Comparison of ENCODE assay signal across 21 cellular contexts in the genomic region with DNA sequence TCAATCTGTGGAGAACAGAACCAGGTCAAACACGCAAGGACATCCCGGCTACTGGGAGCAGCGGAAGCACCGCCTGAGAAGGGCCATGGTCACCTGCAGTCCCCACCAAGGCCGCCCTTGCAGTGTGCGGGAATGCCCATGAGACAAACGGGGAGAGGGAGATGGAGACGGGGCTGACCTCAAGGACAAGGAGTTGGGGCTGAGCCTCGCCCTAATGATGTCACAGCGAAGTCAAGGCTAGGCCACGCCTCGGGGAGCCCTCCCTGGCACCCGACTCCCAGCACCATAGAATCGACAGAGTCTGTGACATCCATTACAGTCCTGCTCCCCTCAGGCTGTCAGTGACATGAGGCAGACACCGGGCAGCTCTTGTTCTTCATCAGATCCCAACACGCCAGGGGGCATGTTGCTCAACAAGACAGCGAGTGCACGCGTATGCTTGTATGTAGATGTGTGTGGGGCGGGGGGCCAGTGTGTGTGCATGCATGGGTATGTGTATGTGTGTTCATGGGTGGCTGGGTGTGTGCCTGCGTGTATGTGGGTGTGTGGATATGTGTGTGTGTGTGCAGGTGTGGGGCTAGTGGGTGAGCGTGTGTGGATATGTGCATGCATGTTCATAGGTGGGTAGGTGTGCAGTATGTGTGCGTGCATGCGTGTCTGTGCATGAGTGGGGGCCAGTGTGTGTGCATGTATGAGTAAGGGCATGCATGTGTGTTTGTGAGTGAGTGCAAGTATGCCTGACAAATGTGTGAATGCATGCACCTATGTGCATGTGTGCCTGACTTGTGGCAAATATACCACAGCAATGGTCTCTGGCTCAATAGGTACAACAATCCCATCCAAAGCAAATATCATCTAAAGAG. TPM values are rescaled to one million over a fixed set of nuclear protein-coding genes. Genes with fewer than 3 reads are reported as not detected.
A peak's percentile ranks its signal among the peaks of the same experiment; 100 is the strongest.
DNase-seq lines count a peak whose midpoint lies in the region; ATAC-seq, FAIRE-seq and TF ChIP-seq lines count a peak whose summit lies in the region.
"Had no signal": no experiment of that assay in that cellular context is flagged by ENCODE, and none has a peak within 500 bp of the region (broad histone marks: within the 10 kb centered on the region; RNA-seq: fewer than 3 reads in every experiment).

No MANE protein-coding gene starts in this region.

- peaks cover 37 to 50% of the 10 kb centered on the region in 2 donors for H3K36me3 Mint-ChIP-seq in CD4-positive, alpha-beta memory T cell

- CTCF ChIA-PET in CD4-positive, alpha-beta memory T cell (lab: Charles Lee; ENCODE audit: partially characterized antibody): no interaction called here

- peaks cover 0 to 33% (median 19%) of the 10 kb centered on the region in 4 donors for H3K36me3 ChIP-seq in esophagus muscularis mucosa
- no peaks in the 10 kb centered on the region for H3K36me3 ChIP-seq in pancreas
- peaks cover 8% of the 10 kb centered on the region for H3K36me3 ChIP-seq in CD4-positive, alpha-beta memory T cell (ENCODE audit: insufficient read depth, low read length)
- H3K36me3 ChIP-seq: ovary had no signal

- H3K27me3 Mint-ChIP-seq in CD4-positive, alpha-beta memory T cell: no peaks in the 10 kb centered on the region
- H3K27me3 Mint-ChIP-seq: CD8-positive, alpha-beta memory T cell; IgD-negative memory B cell had no signal

- DNase-seq in 8988T: peak; percentile 2
- no peak for DNase-seq in HTR-8/SVneo (ENCODE audit: insufficient read length, low spot score)
- DNase-seq in esophagus muscularis mucosa (ENCODE audit: extremely low spot score): peak; percentile 86
- DNase-seq in pancreas: peak in 4 of 6 donors; percentile 6 to 40 (median 24)
- no peak for DNase-seq in DMS114 treated with DMSO at 0.1 percent for 48 hours (lab: John Stamatoyannopoulos, UW; ENCODE audit: unreplicated experiment)
- DNase-seq in CD4-positive, alpha-beta memory T cell: no peak
- DNase-seq: caudate nucleus; CD8-positive, alpha-beta memory T cell; DMS79 treated with DMSO at 0.1 percent for 48 hours; effector CD4-positive, alpha-beta T cell; MM.1S; NCI-H1694 treated with DMSO at 0.1 percent for 48 hours; NCI-H226; ovary; stimulated activated CD4-positive, alpha-beta T cell treated with anti-CD3 and anti-CD28 coated beads, Interleukin-2, amount 100 ng/mL, for 48 hours had no signal

- no peak for TF ChIP-seq EP300 in esophagus muscularis mucosa (IDR thresholded peaks at IDR 0.05)

- 95% methylated on average over 13 of the region's 24 CpGs for WGBS in esophagus muscularis mucosa
- 94 to 95% methylated on average over 24 of the region's 24 CpGs for WGBS in pancreas, 2 donors

- no peaks in the 10 kb centered on the region for H3K4me1 ChIP-seq in esophagus muscularis mucosa
- no peaks in the 10 kb centered on the region for H3K4me1 ChIP-seq in pancreas
- H3K4me1 ChIP-seq in CD4-positive, alpha-beta memory T cell (ENCODE audit: insufficient read depth, low read length): no peaks in the 10 kb centered on the region
- H3K4me1 ChIP-seq: left ventricle myocardium inferior, suprapubic skin had no signal

- H3K27ac ChIP-seq in esophagus muscularis mucosa (replicated peaks in 1 of 4) (no peak overlapping the region), pancreas (no peak overlapping the region)
- no peak overlapping the region for H3K27ac ChIP-seq in CD4-positive, alpha-beta memory T cell (ENCODE audit: low read depth, low read length)
- H3K27ac ChIP-seq: HL-60, left ventricle myocardium inferior, ovary, suprapubic skin had no signal

- H3K27ac Mint-ChIP-seq in CD4-positive, alpha-beta memory T cell: no peak overlapping the region
- H3K27ac Mint-ChIP-seq: IgD-negative memory B cell had no signal

- FAIRE-seq in HTR-8/SVneo (lab: Jason Lieb, UNC): peak; percentile 48
- FAIRE-seq in pancreas (lab: Jason Lieb, UNC): no peak

- intact Hi-C loops in esophagus muscularis mucosa (cut with DNase I) (no loop called here), pancreas (cut with DNase I) (no loop called here)
- intact Hi-C loops in CD4-positive, alpha-beta memory T cell (cut with micrococcal nuclease): no loop called here

- H3K9me3 ChIP-seq in esophagus muscularis mucosa: no peaks in the 10 kb centered on the region
- H3K9me3 ChIP-seq in pancreas: no peaks in the 10 kb centered on the region
- no peaks in the 10 kb centered on the region for H3K9me3 ChIP-seq in CD4-positive, alpha-beta memory T cell (ENCODE audit: control insufficient read depth in 1 of 2, low read length in 2 of 2)
- H3K9me3 ChIP-seq: left ventricle myocardium inferior, ovary, suprapubic skin had no signal

- no peak for ATAC-seq in pancreas
- ATAC-seq in HG03025 (IDR thresholded peaks at IDR 0.05; ENCODE audit: low FRiP score, unreplicated experiment): no peak
- ATAC-seq: activated CD4-positive, CD25-positive, alpha-beta regulatory T cell treated with anti-CD3 and anti-CD28 coated beads, Interleukin-2, amount 50 U/mL, for 24 hours had no signal

- TF ChIP-seq POLR2A in esophagus muscularis mucosa (IDR thresholded peaks at IDR 0.05; ENCODE audit: low read depth): no peak

- H3K27me3 ChIP-seq in esophagus muscularis mucosa (no peaks in the 10 kb centered on the region), pancreas (no peaks in the 10 kb centered on the region)
- H3K27me3 ChIP-seq in CD4-positive, alpha-beta memory T cell (ENCODE audit: insufficient read depth, low read length): no peaks in the 10 kb centered on the region
- H3K27me3 ChIP-seq: ovary, suprapubic skin had no signal

- H3K9me3 Mint-ChIP-seq in CD4-positive, alpha-beta memory T cell: peaks cover 0 to 3% (median 0%) of the 10 kb centered on the region in 8 donors

- TF ChIP-seq CTCF in esophagus muscularis mucosa (IDR thresholded peaks at IDR 0.05) (no peak), pancreas (IDR thresholded peaks at IDR 0.05) (no peak)

- H3K4me3 ChIP-seq in esophagus muscularis mucosa (no peak overlapping the region), pancreas (no peak overlapping the region)
- no peak overlapping the region for H3K4me3 ChIP-seq in CD4-positive, alpha-beta memory T cell (ENCODE audit: low read length in 2 of 2)
- H3K4me3 ChIP-seq: left ventricle myocardium inferior, ovary, suprapubic skin had no signal

- POLR2A ChIA-PET in CD4-positive, alpha-beta memory T cell (lab: Charles Lee; ENCODE audit: partially characterized antibody): no interaction called here

- no peak overlapping the region for H3K4me3 Mint-ChIP-seq in CD4-positive, alpha-beta memory T cell
- H3K4me3 Mint-ChIP-seq: CD8-positive, alpha-beta memory T cell; IgD-negative memory B cell had no signal

- H3K4me1 Mint-ChIP-seq in CD4-positive, alpha-beta memory T cell: peaks cover 0 to 2% (median 0%) of the 10 kb centered on the region in 4 donors
- H3K4me1 Mint-ChIP-seq: CD8-positive, alpha-beta memory T cell; IgD-negative memory B cell had no signal

RNA-seq across cellular contexts. Expression of gene ANKMY1, which starts 57.0 kb away (rescaled TPM):
- total RNA-seq in esophagus muscularis mucosa (10 to 100 TPM in 2 of 4 donors, 1 to 10 TPM in 2; 9.1 to 10.9 (median 10.2) TPM), pancreas (10 to 100 TPM in 4 of 6 donors, 1 to 10 TPM in 2; 6.9 to 11.8 (median 10.3) TPM)
- 10 to 100 TPM; 11.3 to 20.1 TPM for polyA plus RNA-seq in pancreas
- total RNA-seq in CD4-positive, alpha-beta memory T cell: 10 to 100 TPM; 71.4 to 84.8 TPM
- polyA plus RNA-seq in CD4-positive, alpha-beta memory T cell: 10 to 100 TPM in 1 of 2 donors, 1 to 10 TPM in 1; 9.4 to 15.2 TPM

RNA-seq across cellular contexts. Expression of gene DUSP28, which starts 59.4 kb away (rescaled TPM):
- total RNA-seq in esophagus muscularis mucosa (1 to 10 TPM; 3.8 to 7.3 (median 4.8) TPM), pancreas (1 to 10 TPM; 1.6 to 3.5 (median 2.4) TPM)
- polyA plus RNA-seq in pancreas: 1 to 10 TPM; 2.6 to 5.0 TPM
- 10 to 100 TPM; 16.3 to 19.4 TPM for total RNA-seq in CD4-positive, alpha-beta memory T cell
- 10 to 100 TPM; 18.2 to 18.5 TPM for polyA plus RNA-seq in CD4-positive, alpha-beta memory T cell

Comparison
In these comparisons a context has a peak if more than half of its experiments do, and no peak if none do; other contexts are left out.
1. DNase-seq: peak in 8988T (single experiment), esophagus muscularis mucosa (single experiment) and pancreas (4 of 6); none in HTR-8/SVneo (single experiment), DMS114 treated with DMSO at 0.1 percent for 48 hours (single experiment) and CD4-positive, alpha-beta memory T cell (0 of 5).
2. RNA of gene ANKMY1, which starts 57.0 kb away (total RNA-seq): 71.4 to 84.8 TPM in CD4-positive, alpha-beta memory T cell; 6.9 to 11.8 TPM in pancreas and 9.1 to 10.9 TPM in esophagus muscularis mucosa; every median in the first group is over 4 times any median in the second.